Comparison of ENCODE assay signal across 1 cellular context in the genomic region with DNA sequence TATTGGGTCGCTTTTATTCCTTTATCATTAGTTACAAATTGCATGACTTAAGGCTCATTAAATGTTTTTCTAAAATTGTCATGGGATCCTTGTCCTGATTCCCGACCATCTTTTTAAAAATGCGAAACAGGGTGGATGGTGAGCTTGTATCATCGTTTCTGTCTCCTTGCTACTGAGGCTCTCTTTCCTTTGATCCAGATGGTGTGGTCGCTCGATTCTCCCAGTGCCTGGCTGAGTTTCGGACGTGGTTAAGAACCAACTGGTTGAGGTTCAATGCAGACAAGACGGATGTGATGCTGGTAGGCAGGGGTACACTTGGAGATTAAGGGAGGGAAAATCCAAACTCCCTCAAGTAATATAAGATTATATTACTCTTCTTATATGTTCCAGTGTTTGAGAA.
TF ChIP-seq lines count a peak whose summit lies in the region.

No MANE protein-coding gene starts in this region.

TF ChIP-seq in K562, 482 proteins besides CTCF, POLR2A, EP300 and RAD21:
- TF ChIP-seq, protein P1, sequence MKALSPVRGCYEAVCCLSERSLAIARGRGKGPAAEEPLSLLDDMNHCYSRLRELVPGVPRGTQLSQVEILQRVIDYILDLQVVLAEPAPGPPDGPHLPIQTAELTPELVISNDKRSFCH (CRISPR knock-in tag; IDR thresholded peaks at IDR 0.05), result 0 out of 2 replicates have a peak, but pooled peaks have one; percentile 51
- TF ChIP-seq, protein P1 (tag; IDR thresholded peaks at IDR 0.05), result no peak
- TF ChIP-seq JUNB (CRISPR knock-in tag; conservative IDR thresholded peaks at IDR 0.05), result no peak
- TF ChIP-seq, protein P2, sequence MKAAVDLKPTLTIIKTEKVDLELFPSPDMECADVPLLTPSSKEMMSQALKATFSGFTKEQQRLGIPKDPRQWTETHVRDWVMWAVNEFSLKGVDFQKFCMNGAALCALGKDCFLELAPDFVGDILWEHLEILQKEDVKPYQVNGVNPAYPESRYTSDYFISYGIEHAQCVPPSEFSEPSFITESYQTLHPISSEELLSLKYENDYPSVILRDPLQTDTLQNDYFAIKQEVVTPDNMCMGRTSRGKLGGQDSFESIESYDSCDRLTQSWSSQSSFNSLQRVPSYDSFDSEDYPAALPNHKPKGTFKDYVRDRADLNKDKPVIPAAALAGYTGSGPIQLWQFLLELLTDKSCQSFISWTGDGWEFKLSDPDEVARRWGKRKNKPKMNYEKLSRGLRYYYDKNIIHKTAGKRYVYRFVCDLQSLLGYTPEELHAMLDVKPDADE (conservative IDR thresholded peaks at IDR 0.05; ENCODE audit: control insufficient read depth, low read depth, low read length), result no peak
- TF ChIP-seq, protein P3, sequence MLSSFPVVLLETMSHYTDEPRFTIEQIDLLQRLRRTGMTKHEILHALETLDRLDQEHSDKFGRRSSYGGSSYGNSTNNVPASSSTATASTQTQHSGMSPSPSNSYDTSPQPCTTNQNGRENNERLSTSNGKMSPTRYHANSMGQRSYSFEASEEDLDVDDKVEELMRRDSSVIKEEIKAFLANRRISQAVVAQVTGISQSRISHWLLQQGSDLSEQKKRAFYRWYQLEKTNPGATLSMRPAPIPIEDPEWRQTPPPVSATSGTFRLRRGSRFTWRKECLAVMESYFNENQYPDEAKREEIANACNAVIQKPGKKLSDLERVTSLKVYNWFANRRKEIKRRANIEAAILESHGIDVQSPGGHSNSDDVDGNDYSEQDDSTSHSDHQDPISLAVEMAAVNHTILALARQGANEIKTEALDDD (IDR thresholded peaks at IDR 0.05), result 0 out of 2 replicates have a peak, but pooled peaks have one; percentile 1
